ENCODE assay signal across 18 cellular contexts in the genomic region with DNA sequence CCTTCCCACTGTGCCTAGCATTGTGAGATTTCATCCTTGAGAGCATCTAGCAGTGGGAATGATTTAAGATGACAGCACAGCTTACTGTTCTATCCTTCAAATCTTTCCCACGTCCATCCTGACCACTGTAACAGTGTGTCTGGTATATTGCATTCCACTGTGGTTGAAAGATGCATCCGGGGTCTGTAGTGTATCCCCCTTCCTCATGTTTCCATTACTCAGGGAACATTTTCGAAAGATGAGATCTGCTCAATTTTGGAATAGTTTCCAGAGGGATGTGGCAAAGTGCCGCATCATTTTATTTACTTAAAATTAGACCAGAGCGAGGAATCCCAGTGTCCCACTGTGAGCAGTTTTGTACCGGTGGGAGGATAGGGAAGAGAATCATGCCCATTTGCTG.
"Had no signal": no experiment of that assay in that cellular context is flagged by ENCODE, and none has a peak within 500 bp of the region (broad histone marks: within the 10 kb centered on the region; RNA-seq: fewer than 3 reads in every experiment).

No MANE protein-coding gene starts in this region.

- H3K4me1 ChIP-seq: breast epithelium, gastroesophageal sphincter, neural progenitor cell, parathyroid adenoma, thyroid gland had no signal

- H3K4me2 ChIP-seq: neural progenitor cell had no signal

- H3K36me3 ChIP-seq: breast epithelium, gastroesophageal sphincter, neural progenitor cell, thyroid gland had no signal

- DNase-seq: activated CD4-positive, alpha-beta memory T cell treated with anti-CD3 and anti-CD28 coated beads, Interleukin-2, amount 10 ng/mL, durations not matched to agents 7 days and 5 days; activated CD4-positive, alpha-beta T cell treated with anti-CD3 and anti-CD28 coated beads for 36 hours; activated naive CD4-positive, alpha-beta T cell treated with anti-CD3 and anti-CD28 coated beads, Interleukin-2, amount 10 ng/mL, durations not matched to agents 7 days and 5 days; activated T-cell treated with anti-CD3 and anti-CD28 coated beads, Interleukin-2, amount 50 U/mL, for 24 hours; cerebellar nuclear complex; dermis blood vessel endothelial cell; effector memory CD8-positive, alpha-beta T cell; islet precursor cell; midbrain; naive B cell; stimulated activated CD4-positive, alpha-beta T cell treated with anti-CD3 and anti-CD28 coated beads, Interleukin-2, amount 100 ng/mL, for 48 hours; thyroid gland had no signal

- H3K27ac ChIP-seq: breast epithelium, gastroesophageal sphincter, neural progenitor cell, parathyroid adenoma, thyroid gland had no signal

- ATAC-seq: activated CD4-positive, alpha-beta T cell treated with anti-CD3 and anti-CD28 coated beads for 36 hours; effector memory CD8-positive, alpha-beta T cell; gastroesophageal sphincter; stimulated activated memory B cell treated with anti-CD40 and anti-IgM and Interleukin-4, amounts not matched to agents 10 μg/mL and 1 μg/mL and 100 μg/mL, for 72 hours had no signal

- H3K9me3 ChIP-seq: breast epithelium, gastroesophageal sphincter, thyroid gland had no signal

- H3K27me3 ChIP-seq: breast epithelium, gastroesophageal sphincter, neural progenitor cell, thyroid gland had no signal

- H3K9ac ChIP-seq: neural progenitor cell, parathyroid adenoma had no signal

- H3K4me3 ChIP-seq: breast epithelium, gastroesophageal sphincter, lung, neural progenitor cell, thyroid gland had no signal

- H2AFZ ChIP-seq: neural progenitor cell, parathyroid adenoma had no signal
